In genomic region chr2:28602751-28603639, GRCh38 we compare ENCODE assay signal across 1 cellular context.
TF ChIP-seq lines count a peak whose summit lies in the region.

No MANE protein-coding gene starts in this region.

TF ChIP-seq in SK-N-SH, 30 proteins besides CTCF, POLR2A, EP300 and RAD21 (continued from another document):
- TF ChIP-seq ZBTB33 (IDR thresholded peaks at IDR 0.05; ENCODE audit: borderline replicate concordance, low read depth) (no peak), SIN3A (IDR thresholded peaks at IDR 0.05; ENCODE audit: borderline replicate concordance, low read depth, low read length) (no peak), TEAD4 (IDR thresholded peaks at IDR 0.05; ENCODE audit: borderline replicate concordance, insufficient read depth) (no peak), USF2 (IDR thresholded peaks at IDR 0.05; ENCODE audit: borderline replicate concordance, low read depth, low read length) (no peak), ELF1 (IDR thresholded peaks at IDR 0.05) (no peak)
